ENCODE assay signal across 8 cellular contexts in genomic region chr19:13748169-13748884, GRCh38. TPM values are rescaled to one million over a fixed set of nuclear protein-coding genes. Genes with fewer than 3 reads are reported as not detected.
DNase-seq lines count a peak whose midpoint lies in the region; ATAC-seq and TF ChIP-seq lines count a peak whose summit lies in the region.

No MANE protein-coding gene starts in this region.

- H3K4me1 ChIP-seq in CD8-positive, alpha-beta memory T cell (ENCODE audit: insufficient read depth, low read length), result peaks cover 20% of the 10 kb centered on the region
- H3K4me1 ChIP-seq in HUES48 (ENCODE audit: control insufficient read depth, insufficient read depth, low read length) (0 out of 2 replicates have a peak, but pooled peaks cover 4% of the 10 kb centered on the region), psoas muscle (peaks cover 11% of the 10 kb centered on the region)

- intact Hi-C loops in psoas muscle (cut with DNase I), result no loop called here

- peak overlapping the region; percentile 89 for H3K27ac ChIP-seq in CD8-positive, alpha-beta memory T cell (ENCODE audit: low read depth, low read length)
- H3K27ac ChIP-seq in HUES48 (ENCODE audit: low read depth, low read length), result peak overlapping the region; percentile 89
- peak overlapping the region; percentile 85 for H3K27ac ChIP-seq in psoas muscle

- H3K4me3 ChIP-seq in CD8-positive, alpha-beta memory T cell (ENCODE audit: low read length), result peak overlapping the region; percentile 70
- H3K4me3 ChIP-seq in HUES48 (ENCODE audit: low read depth, low read length) (peak overlapping the region; percentile 94), fibroblast of villous mesenchyme (ENCODE audit: low read depth, low read length) (peak overlapping the region; percentile 92), psoas muscle (peak overlapping the region; percentile 73)

- no peak for TF ChIP-seq CTCF in fibroblast of villous mesenchyme (IDR thresholded peaks at IDR 0.05; ENCODE audit: insufficient read depth, low read depth, low read length)
- no peak for TF ChIP-seq CTCF in psoas muscle (IDR thresholded peaks at IDR 0.05)

- H3K27ac Mint-ChIP-seq in CD8-positive, alpha-beta memory T cell, result peak overlapping the region; percentile 79 to 97 (median 95)
- H3K27ac Mint-ChIP-seq in activated CD4-positive, alpha-beta T cell treated with anti-CD3 and anti-CD28 coated beads, Interleukin-2, amount 10 ng/mL, durations not matched to agents 7 days and 5 days, result peak overlapping the region; percentile 94

- no peaks in the 10 kb centered on the region for H3K27me3 ChIP-seq in CD8-positive, alpha-beta memory T cell (ENCODE audit: insufficient read depth, low read length, poor library complexity, severe bottlenecking)
- no peaks in the 10 kb centered on the region for H3K27me3 ChIP-seq in HUES48 (ENCODE audit: control insufficient read depth, insufficient read depth, low read length)
- no peaks in the 10 kb centered on the region for H3K27me3 ChIP-seq in psoas muscle (ENCODE audit: insufficient read depth in 3 of 3, low read length in 2 of 3)

- peak overlapping the region; percentile 84 to 96 (median 89) for H3K4me3 Mint-ChIP-seq in CD8-positive, alpha-beta memory T cell
- peak overlapping the region; percentile 88 for H3K4me3 Mint-ChIP-seq in activated CD4-positive, alpha-beta T cell treated with anti-CD3 and anti-CD28 coated beads, Interleukin-2, amount 10 ng/mL, durations not matched to agents 7 days and 5 days

- H3K27me3 Mint-ChIP-seq in CD8-positive, alpha-beta memory T cell, result no peaks in the 10 kb centered on the region
- H3K27me3 Mint-ChIP-seq in activated CD4-positive, alpha-beta T cell treated with anti-CD3 and anti-CD28 coated beads, Interleukin-2, amount 10 ng/mL, durations not matched to agents 7 days and 5 days, result no peaks in the 10 kb centered on the region

- H3K36me3 ChIP-seq in CD8-positive, alpha-beta memory T cell (ENCODE audit: insufficient read depth, low read length), result peaks cover 6% of the 10 kb centered on the region
- H3K36me3 ChIP-seq in HUES48 (ENCODE audit: control insufficient read depth, insufficient read depth, low read length) (peaks cover 13% of the 10 kb centered on the region; the same call in 1 of the 2 replicates), psoas muscle (ENCODE audit: insufficient read depth in 1 of 2, low read depth in 1 of 2) (peaks cover 5 to 23% of the 10 kb centered on the region in 2 donors)

- 2 to 3% (median 3%) methylated on average over 25 of the region's 25 CpGs for WGBS in psoas muscle, 3 donors

- DNase-seq in CD8-positive, alpha-beta memory T cell, result no peak
- DNase-seq in activated CD4-positive, alpha-beta T cell treated with anti-CD3 and anti-CD28 coated beads, Interleukin-2, amount 10 ng/mL, durations not matched to agents 7 days and 5 days, result peak; percentile 19
- DNase-seq in fibroblast of villous mesenchyme (ENCODE audit: low read depth), result peak; percentile 74
- no peak for DNase-seq in psoas muscle
- no peak for DNase-seq in activated effector memory CD4-positive, alpha-beta T cell treated with Interleukin-2 at 50 U/mL for 16 hours
- DNase-seq in cortex of kidney (lab: John Stamatoyannopoulos, UW), result no peak
- no peak for DNase-seq in NCI-H2196 treated with DMSO at 0.1 percent for 48 hours (lab: John Stamatoyannopoulos, UW; ENCODE audit: unreplicated experiment)

- no peaks in the 10 kb centered on the region for H3K9me3 Mint-ChIP-seq in CD8-positive, alpha-beta memory T cell
- H3K9me3 Mint-ChIP-seq in activated CD4-positive, alpha-beta T cell treated with anti-CD3 and anti-CD28 coated beads, Interleukin-2, amount 10 ng/mL, durations not matched to agents 7 days and 5 days, result no peaks in the 10 kb centered on the region

- no peaks in the 10 kb centered on the region for H3K9me3 ChIP-seq in CD8-positive, alpha-beta memory T cell (ENCODE audit: low read length)
- no peaks in the 10 kb centered on the region for H3K9me3 ChIP-seq in HUES48 (ENCODE audit: control insufficient read depth, insufficient read depth, low read length)
- H3K9me3 ChIP-seq in psoas muscle, result no peaks in the 10 kb centered on the region

- H3K36me3 Mint-ChIP-seq in CD8-positive, alpha-beta memory T cell, result peaks cover 0 to 24% (median 0%) of the 10 kb centered on the region in 3 donors
- peaks cover 8% of the 10 kb centered on the region for H3K36me3 Mint-ChIP-seq in activated CD4-positive, alpha-beta T cell treated with anti-CD3 and anti-CD28 coated beads, Interleukin-2, amount 10 ng/mL, durations not matched to agents 7 days and 5 days (ENCODE audit: low read depth)

- CTCF ChIA-PET in CD8-positive, alpha-beta memory T cell (lab: Charles Lee), result interaction anchor here (0.8 to 2.2 kb wide), 5 partner anchors 10 to 114 kb away, joined by 3 to 14 read pairs (median 5); no protein-coding TSS in a partner anchor
- CTCF ChIA-PET in activated CD4-positive, alpha-beta T cell treated with anti-CD3 and anti-CD28 coated beads, Interleukin-2, amount 10 ng/mL, durations not matched to agents 7 days and 5 days (lab: Charles Lee), result interaction anchor here (1.2 to 1.8 kb wide), 6 partner anchors 16 to 114 kb away, joined by 3 to 7 read pairs (median 4); partner anchors contain the start of gene MRI1

- POLR2A ChIA-PET in CD8-positive, alpha-beta memory T cell (lab: Charles Lee), result interaction anchor here (0.6 to 1.9 kb wide), 13 partner anchors 13 to 944 kb away, joined by 3 to 24 read pairs (median 4); partner anchors contain the start of genes C19orf53, MRI1 and ZSWIM4
- POLR2A ChIA-PET in activated CD4-positive, alpha-beta T cell treated with anti-CD3 and anti-CD28 coated beads, Interleukin-2, amount 10 ng/mL, durations not matched to agents 7 days and 5 days (lab: Charles Lee), result no interaction called here

- peak in 1 of 4 donors; percentile 2 for ATAC-seq in psoas muscle

- peak overlapping the region; percentile 76 for H3K9ac ChIP-seq in HUES48 (ENCODE audit: low read depth, low read length)

- H3K4me1 Mint-ChIP-seq in CD8-positive, alpha-beta memory T cell, result peaks cover 22 to 38% (median 33%) of the 10 kb centered on the region in 3 donors
- peaks cover 32% of the 10 kb centered on the region for H3K4me1 Mint-ChIP-seq in activated CD4-positive, alpha-beta T cell treated with anti-CD3 and anti-CD28 coated beads, Interleukin-2, amount 10 ng/mL, durations not matched to agents 7 days and 5 days

RNA-seq across cellular contexts. Expression of gene MRI1, which starts 16.0 kb away (rescaled TPM):
- total RNA-seq in CD8-positive, alpha-beta memory T cell, result 10 to 100 TPM; 42.4 to 43.5 TPM
- 19.0 TPM for polyA plus RNA-seq in CD8-positive, alpha-beta memory T cell
- total RNA-seq in activated CD4-positive, alpha-beta T cell treated with anti-CD3 and anti-CD28 coated beads, Interleukin-2, amount 10 ng/mL, durations not matched to agents 7 days and 5 days, result 10 to 100 TPM; 46.2 to 46.6 TPM
- total RNA-seq in fibroblast of villous mesenchyme (27.2 and 44.1 TPM in 2 replicates), psoas muscle (10 to 100 TPM in 2 of 4 donors, 1 to 10 TPM in 2; 6.4 to 11.0 (median 9.3) TPM)
- 10 to 100 TPM in 1 of 3 donors, 1 to 10 TPM in 2; 9.4 to 11.2 (median 9.6) TPM for polyA plus RNA-seq in psoas muscle

RNA-seq across cellular contexts. Expression of gene C19orf53, which starts 25.9 kb away (rescaled TPM):
- 100 to 1,000 TPM; 131 to 163 TPM for total RNA-seq in CD8-positive, alpha-beta memory T cell
- polyA plus RNA-seq in CD8-positive, alpha-beta memory T cell, result 239 TPM
- 10 to 100 TPM; 91.3 to 92.5 TPM for total RNA-seq in activated CD4-positive, alpha-beta T cell treated with anti-CD3 and anti-CD28 coated beads, Interleukin-2, amount 10 ng/mL, durations not matched to agents 7 days and 5 days
- 37.6 and 63.1 TPM in 2 replicates for total RNA-seq in fibroblast of villous mesenchyme
- 100 to 1,000 TPM in 2 of 4 donors, 10 to 100 TPM in 2; 88.9 to 109 (median 95.5) TPM for total RNA-seq in psoas muscle
- 100 to 1,000 TPM; 147 to 196 (median 195) TPM for polyA plus RNA-seq in psoas muscle

RNA-seq across cellular contexts. Expression of gene ZSWIM4, which starts 46.9 kb away (rescaled TPM):
- total RNA-seq in CD8-positive, alpha-beta memory T cell, result 1 to 10 TPM; 4.4 to 4.8 TPM
- polyA plus RNA-seq in CD8-positive, alpha-beta memory T cell, result 1.6 TPM
- total RNA-seq in activated CD4-positive, alpha-beta T cell treated with anti-CD3 and anti-CD28 coated beads, Interleukin-2, amount 10 ng/mL, durations not matched to agents 7 days and 5 days, result 1 to 10 TPM; 6.0 to 6.2 TPM
- total RNA-seq in fibroblast of villous mesenchyme, result 12.1 and 13.2 TPM in 2 replicates
- total RNA-seq in psoas muscle, result 1 to 10 TPM; 3.3 to 7.8 (median 4.4) TPM
- polyA plus RNA-seq in psoas muscle, result 1 to 10 TPM in 2 of 3 donors, under 1 TPM in 1; 0.77 to 3.9 (median 1.6) TPM

Comparison
In these comparisons a context has a peak if more than half of its experiments do, and no peak if none do; other contexts are left out.
1. DNase-seq: peak in activated CD4-positive, alpha-beta T cell treated with anti-CD3 and anti-CD28 coated beads, Interleukin-2, amount 10 ng/mL, durations not matched to agents 7 days and 5 days (single experiment) and fibroblast of villous mesenchyme (single experiment); none in CD8-positive, alpha-beta memory T cell (0 of 5), psoas muscle (0 of 2), activated effector memory CD4-positive, alpha-beta T cell treated with Interleukin-2 at 50 U/mL for 16 hours (single experiment), cortex of kidney (single experiment) and NCI-H2196 treated with DMSO at 0.1 percent for 48 hours (single experiment).
2. Peak in every context shown above with its lines, with median percentiles within 50 percentile points of each other: H3K27ac ChIP-seq and H3K4me3 ChIP-seq.